In the genomic region with DNA sequence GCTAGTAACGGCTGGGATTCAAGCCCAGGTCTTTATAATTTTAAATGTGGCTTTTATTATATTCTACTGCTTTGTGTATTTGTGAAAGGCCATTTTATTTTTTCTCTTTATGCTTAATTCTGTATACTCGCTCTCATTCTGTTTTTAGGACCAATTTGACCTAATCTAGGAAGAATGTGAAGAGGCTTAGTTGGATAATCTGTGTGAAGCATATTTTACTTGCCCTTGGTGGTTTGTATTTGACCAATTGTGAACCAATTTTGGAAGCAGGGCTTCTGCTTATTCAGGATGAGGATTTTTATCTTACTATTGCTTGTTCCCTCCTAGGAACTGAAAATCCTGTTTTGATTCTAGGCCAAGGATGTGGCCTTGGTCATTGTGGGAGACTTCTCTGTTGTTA, we compare ENCODE assay signal across 15 cellular contexts.
"Had no signal": no experiment of that assay in that cellular context is flagged by ENCODE, and none has a peak within 500 bp of the region (broad histone marks: within the 10 kb centered on the region; RNA-seq: fewer than 3 reads in every experiment).

No MANE protein-coding gene starts in this region.

- ATAC-seq: effector memory CD8-positive, alpha-beta T cell had no signal

- H3K36me3 Mint-ChIP-seq: brain, mesothelial cell of epicardium had no signal

- H3K27me3 Mint-ChIP-seq: central memory CD8-positive, alpha-beta T cell; dendritic cell treated with granulocyte-macrophage colony-stimulating factor and Interleukin-4, amounts not matched to agents 40 ng/mL and 50 ng/mL, for 4 days; effector memory CD8-positive, alpha-beta T cell had no signal

- H3K4me3 ChIP-seq: stomach, thoracic aorta had no signal

- H3K4me1 Mint-ChIP-seq: central memory CD8-positive, alpha-beta T cell had no signal

- H3K36me3 ChIP-seq: stomach, thoracic aorta had no signal

- H3K9me3 ChIP-seq: stomach, thoracic aorta had no signal

- FAIRE-seq: urothelium cell line had no signal

- H3K4me3 Mint-ChIP-seq: activated T-helper 1 cell treated with anti-CD3 and anti-CD28 coated beads, Interleukin-12 subunit alpha, Interleukin-12 subunit beta, Interleukin-2, Interleukin-4 antibody, amounts not matched to agents 30 ng/mL and 10 ng/mL and 1 ng/mL, durations not matched to agents 14 hours and 24 hours and 36 hours; brain; central memory CD8-positive, alpha-beta T cell; dendritic cell treated with granulocyte-macrophage colony-stimulating factor and Interleukin-4, amounts not matched to agents 40 ng/mL and 50 ng/mL, for 4 days; effector memory CD8-positive, alpha-beta T cell; mesothelial cell of epicardium had no signal

- H3K79me2 ChIP-seq: parathyroid adenoma had no signal

- H3K9ac ChIP-seq: parathyroid adenoma had no signal

- DNase-seq: activated CD4-positive, alpha-beta T cell treated with anti-CD3 and anti-CD28 coated beads for 48 hours; activated naive CD4-positive, alpha-beta T cell treated with Interleukin-2 at 50 U/mL for 16 hours; effector memory CD8-positive, alpha-beta T cell; hippocampal formation; kidney glomerular epithelial cell; stomach had no signal

- H3K9me3 Mint-ChIP-seq: activated T-helper 1 cell treated with anti-CD3 and anti-CD28 coated beads, Interleukin-12 subunit alpha, Interleukin-12 subunit beta, Interleukin-2, Interleukin-4 antibody, amounts not matched to agents 30 ng/mL and 10 ng/mL and 1 ng/mL, durations not matched to agents 14 hours and 24 hours and 36 hours; brain; central memory CD8-positive, alpha-beta T cell; dendritic cell treated with granulocyte-macrophage colony-stimulating factor and Interleukin-4, amounts not matched to agents 40 ng/mL and 50 ng/mL, for 4 days; mesothelial cell of epicardium had no signal

- H3K4me1 ChIP-seq: parathyroid adenoma, stomach had no signal

- H3K27me3 ChIP-seq: stomach had no signal

- H3K27ac Mint-ChIP-seq: activated T-helper 1 cell treated with anti-CD3 and anti-CD28 coated beads, Interleukin-12 subunit alpha, Interleukin-12 subunit beta, Interleukin-2, Interleukin-4 antibody, amounts not matched to agents 30 ng/mL and 10 ng/mL and 1 ng/mL, durations not matched to agents 14 hours and 24 hours and 36 hours; brain; dendritic cell treated with granulocyte-macrophage colony-stimulating factor and Interleukin-4, amounts not matched to agents 40 ng/mL and 50 ng/mL, for 4 days; effector memory CD8-positive, alpha-beta T cell; mesothelial cell of epicardium had no signal

- H3K27ac ChIP-seq: epithelial cell of prostate, parathyroid adenoma, stomach, thoracic aorta had no signal

- H2AFZ ChIP-seq: parathyroid adenoma had no signal
